Comparison of ENCODE assay signal across 1 cellular context in the genomic region with DNA sequence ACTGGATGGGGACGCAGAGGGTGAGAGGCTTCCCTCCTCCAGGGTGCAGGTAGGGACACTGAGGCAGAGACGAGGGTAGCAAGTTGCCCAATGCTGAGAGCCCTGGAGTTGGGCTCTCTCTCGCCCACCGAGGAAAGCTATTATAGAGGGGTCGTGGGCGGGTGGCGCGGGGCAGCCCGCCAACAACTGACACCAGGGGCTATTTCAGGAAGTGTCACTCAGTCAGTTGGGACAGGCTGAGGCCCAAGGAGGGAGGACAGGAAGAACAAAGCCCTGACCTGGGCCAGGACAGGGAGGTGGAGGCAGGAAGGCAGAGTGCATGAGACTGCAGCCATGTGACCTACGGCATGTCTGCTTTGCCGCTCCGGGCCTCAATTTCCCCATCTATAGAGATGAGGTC.
TF ChIP-seq lines count a peak whose summit lies in the region.

No MANE protein-coding gene starts in this region.

TF ChIP-seq in HEK293, 187 proteins besides CTCF, POLR2A, EP300 and RAD21 (continued from another document):
- TF ChIP-seq, protein P1, sequence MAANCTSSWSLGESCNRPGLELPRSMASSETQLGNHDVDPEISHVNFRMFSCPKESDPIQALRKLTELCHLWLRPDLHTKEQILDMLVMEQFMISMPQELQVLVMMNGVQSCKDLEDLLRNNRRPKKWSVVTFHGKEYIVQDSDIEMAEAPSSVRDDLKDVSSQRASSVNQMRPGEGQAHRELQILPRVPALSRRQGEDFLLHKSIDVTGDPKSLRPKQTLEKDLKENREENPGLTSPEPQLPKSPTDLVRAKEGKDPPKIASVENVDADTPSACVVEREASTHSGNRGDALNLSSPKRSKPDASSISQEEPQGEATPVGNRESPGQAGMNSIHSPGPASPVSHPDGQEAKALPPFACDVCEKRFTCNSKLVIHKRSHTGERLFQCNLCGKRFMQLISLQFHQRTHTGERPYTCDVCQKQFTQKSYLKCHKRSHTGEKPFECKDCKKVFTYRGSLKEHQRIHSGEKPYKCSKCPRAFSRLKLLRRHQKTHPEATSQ (tag by site-specific recombination; IDR thresholded peaks at IDR 0.05) = no peak
- no peak for TF ChIP-seq ZNF394 (tag by site-specific recombination; IDR thresholded peaks at IDR 0.05; ENCODE audit: borderline replicate concordance)
- TF ChIP-seq ZNF843 (tag by site-specific recombination; IDR thresholded peaks at IDR 0.05) = no peak
- no peak for TF ChIP-seq ZBTB7A (tag by site-specific recombination; IDR thresholded peaks at IDR 0.05; ENCODE audit: low read depth)
- TF ChIP-seq ZNF311 (tag by site-specific recombination; IDR thresholded peaks at IDR 0.05; ENCODE audit: borderline replicate concordance) = no peak
- TF ChIP-seq GLI2 (tag by site-specific recombination; IDR thresholded peaks at IDR 0.05; ENCODE audit: borderline replicate concordance, low read depth) = no peak
- TF ChIP-seq ZFHX2 (tag by site-specific recombination; conservative IDR thresholded peaks at IDR 0.05) = peak; percentile 70
- TF ChIP-seq, protein P2, sequence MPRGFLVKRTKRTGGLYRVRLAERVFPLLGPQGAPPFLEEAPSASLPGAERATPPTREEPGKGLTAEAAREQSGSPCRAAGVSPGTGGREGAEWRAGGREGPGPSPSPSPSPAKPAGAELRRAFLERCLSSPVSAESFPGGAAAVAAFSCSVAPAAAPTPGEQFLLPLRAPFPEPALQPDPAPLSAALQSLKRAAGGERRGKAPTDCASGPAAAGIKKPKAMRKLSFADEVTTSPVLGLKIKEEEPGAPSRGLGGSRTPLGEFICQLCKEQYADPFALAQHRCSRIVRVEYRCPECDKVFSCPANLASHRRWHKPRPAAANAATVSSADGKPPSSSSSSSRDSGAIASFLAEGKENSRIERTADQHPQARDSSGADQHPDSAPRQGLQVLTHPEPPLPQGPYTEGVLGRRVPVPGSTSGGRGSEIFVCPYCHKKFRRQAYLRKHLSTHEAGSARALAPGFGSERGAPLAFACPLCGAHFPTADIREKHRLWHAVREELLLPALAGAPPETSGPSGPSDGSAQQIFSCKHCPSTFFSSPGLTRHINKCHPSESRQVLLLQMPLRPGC (tag by site-specific recombination; IDR thresholded peaks at IDR 0.05) = no peak
